In genomic region chr11:33941637-33942160, GRCh38 we compare ENCODE assay signal across 1 cellular context.
TF ChIP-seq lines count a peak whose summit lies in the region.

No MANE protein-coding gene starts in this region.

TF ChIP-seq in K562, 482 proteins besides CTCF, POLR2A, EP300 and RAD21 (continued from another document and continues in another):
- no peak for TF ChIP-seq POLR3A (IDR thresholded peaks at IDR 0.05; ENCODE audit: borderline replicate concordance, extremely low read depth, insufficient read depth, insufficient read length)
- TF ChIP-seq ZNF586 (CRISPR knock-in tag; conservative IDR thresholded peaks at IDR 0.05), result no peak
- TF ChIP-seq ZC3H4 (CRISPR knock-in tag; IDR thresholded peaks at IDR 0.05; ENCODE audit: borderline replicate concordance), result no peak
- peak; percentile 41; the same call in 1 of the 2 replicates for TF ChIP-seq PML (IDR thresholded peaks at IDR 0.05; ENCODE audit: low read length)
- TF ChIP-seq HNRNPK (IDR thresholded peaks at IDR 0.05; ENCODE audit: low read depth, low read length, poor library complexity, severe bottlenecking), result no peak
- no peak for TF ChIP-seq NFIX (CRISPR knock-in tag; IDR thresholded peaks at IDR 0.05; ENCODE audit: low read depth)
- no peak for TF ChIP-seq ZNF354B (CRISPR knock-in tag; IDR thresholded peaks at IDR 0.05)
- no peak for TF ChIP-seq ZNF655 (CRISPR knock-in tag; IDR thresholded peaks at IDR 0.05)
- TF ChIP-seq ZNF263 (CRISPR knock-in tag; IDR thresholded peaks at IDR 0.05; ENCODE audit: borderline replicate concordance), result no peak
- TF ChIP-seq POLR2G (IDR thresholded peaks at IDR 0.05; ENCODE audit: low read depth, low read length), result 0 out of 2 replicates have a peak, but pooled peaks have one; percentile 23
- no peak for TF ChIP-seq CHD4 (IDR thresholded peaks at IDR 0.05; ENCODE audit: insufficient read depth, insufficient replicate concordance, low read depth, low read length, poor library complexity, severe bottlenecking)
- TF ChIP-seq IFI16 (CRISPR knock-in tag; IDR thresholded peaks at IDR 0.05), result no peak
- TF ChIP-seq PTRF (tag; IDR thresholded peaks at IDR 0.05), result peak; percentile 45; the same call in 1 of the 2 replicates
- TF ChIP-seq, protein P1, sequence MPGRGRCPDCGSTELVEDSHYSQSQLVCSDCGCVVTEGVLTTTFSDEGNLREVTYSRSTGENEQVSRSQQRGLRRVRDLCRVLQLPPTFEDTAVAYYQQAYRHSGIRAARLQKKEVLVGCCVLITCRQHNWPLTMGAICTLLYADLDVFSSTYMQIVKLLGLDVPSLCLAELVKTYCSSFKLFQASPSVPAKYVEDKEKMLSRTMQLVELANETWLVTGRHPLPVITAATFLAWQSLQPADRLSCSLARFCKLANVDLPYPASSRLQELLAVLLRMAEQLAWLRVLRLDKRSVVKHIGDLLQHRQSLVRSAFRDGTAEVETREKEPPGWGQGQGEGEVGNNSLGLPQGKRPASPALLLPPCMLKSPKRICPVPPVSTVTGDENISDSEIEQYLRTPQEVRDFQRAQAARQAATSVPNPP (IDR thresholded peaks at IDR 0.05; ENCODE audit: borderline replicate concordance, insufficient read depth, insufficient read length), result no peak
- peak; percentile 43; the same call in 1 of the 2 replicates for TF ChIP-seq DDX20 (tag; IDR thresholded peaks at IDR 0.05; ENCODE audit: low read depth)
- no peak for TF ChIP-seq ZBTB5 (IDR thresholded peaks at IDR 0.05)
- TF ChIP-seq POU5F1 (IDR thresholded peaks at IDR 0.05; ENCODE audit: borderline replicate concordance, low read depth, low read length, partially characterized antibody), result no peak
- no peak for TF ChIP-seq KDM4B (IDR thresholded peaks at IDR 0.05; ENCODE audit: borderline replicate concordance in 2 of 2, low read depth in 1 of 2)
- TF ChIP-seq POLR3G (IDR thresholded peaks at IDR 0.05; ENCODE audit: extremely low read depth, insufficient read length, insufficient replicate concordance), result no peak
- TF ChIP-seq NFYB (IDR thresholded peaks at IDR 0.05; ENCODE audit: extremely low read depth, insufficient read length), result no peak
- no peak for TF ChIP-seq ZNF707 (CRISPR knock-in tag; conservative IDR thresholded peaks at IDR 0.05)
- TF ChIP-seq TAL1 (IDR thresholded peaks at IDR 0.05), result peak; percentile 47
- TF ChIP-seq RBM17 (IDR thresholded peaks at IDR 0.05; ENCODE audit: borderline replicate concordance, low read depth, low read length), result no peak
- no peak for TF ChIP-seq CBX8 (IDR thresholded peaks at IDR 0.05; ENCODE audit: borderline replicate concordance, extremely low read depth, low read depth, low read length, poor library complexity, severe bottlenecking)
- no peak for TF ChIP-seq E2F4 (CRISPR knock-in tag; IDR thresholded peaks at IDR 0.05; ENCODE audit: low read depth)
- peak; percentile 87 for TF ChIP-seq CBFA2T3 (IDR thresholded peaks at IDR 0.05)
- TF ChIP-seq, protein P2, sequence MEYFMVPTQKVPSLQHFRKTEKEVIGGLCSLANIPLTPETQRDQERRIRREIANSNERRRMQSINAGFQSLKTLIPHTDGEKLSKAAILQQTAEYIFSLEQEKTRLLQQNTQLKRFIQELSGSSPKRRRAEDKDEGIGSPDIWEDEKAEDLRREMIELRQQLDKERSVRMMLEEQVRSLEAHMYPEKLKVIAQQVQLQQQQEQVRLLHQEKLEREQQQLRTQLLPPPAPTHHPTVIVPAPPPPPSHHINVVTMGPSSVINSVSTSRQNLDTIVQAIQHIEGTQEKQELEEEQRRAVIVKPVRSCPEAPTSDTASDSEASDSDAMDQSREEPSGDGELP (CRISPR knock-in tag; IDR thresholded peaks at IDR 0.05; ENCODE audit: borderline replicate concordance), result 0 out of 2 replicates have a peak, but pooled peaks have one; percentile 28
- no peak for TF ChIP-seq ARHGAP35 (IDR thresholded peaks at IDR 0.05; ENCODE audit: partially characterized antibody)
- TF ChIP-seq, protein P3, sequence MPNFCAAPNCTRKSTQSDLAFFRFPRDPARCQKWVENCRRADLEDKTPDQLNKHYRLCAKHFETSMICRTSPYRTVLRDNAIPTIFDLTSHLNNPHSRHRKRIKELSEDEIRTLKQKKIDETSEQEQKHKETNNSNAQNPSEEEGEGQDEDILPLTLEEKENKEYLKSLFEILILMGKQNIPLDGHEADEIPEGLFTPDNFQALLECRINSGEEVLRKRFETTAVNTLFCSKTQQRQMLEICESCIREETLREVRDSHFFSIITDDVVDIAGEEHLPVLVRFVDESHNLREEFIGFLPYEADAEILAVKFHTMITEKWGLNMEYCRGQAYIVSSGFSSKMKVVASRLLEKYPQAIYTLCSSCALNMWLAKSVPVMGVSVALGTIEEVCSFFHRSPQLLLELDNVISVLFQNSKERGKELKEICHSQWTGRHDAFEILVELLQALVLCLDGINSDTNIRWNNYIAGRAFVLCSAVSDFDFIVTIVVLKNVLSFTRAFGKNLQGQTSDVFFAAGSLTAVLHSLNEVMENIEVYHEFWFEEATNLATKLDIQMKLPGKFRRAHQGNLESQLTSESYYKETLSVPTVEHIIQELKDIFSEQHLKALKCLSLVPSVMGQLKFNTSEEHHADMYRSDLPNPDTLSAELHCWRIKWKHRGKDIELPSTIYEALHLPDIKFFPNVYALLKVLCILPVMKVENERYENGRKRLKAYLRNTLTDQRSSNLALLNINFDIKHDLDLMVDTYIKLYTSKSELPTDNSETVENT (CRISPR knock-in tag; IDR thresholded peaks at IDR 0.05), result no peak
- TF ChIP-seq L3MBTL2 (IDR thresholded peaks at IDR 0.05), result peak; percentile 91
- TF ChIP-seq, protein P4, sequence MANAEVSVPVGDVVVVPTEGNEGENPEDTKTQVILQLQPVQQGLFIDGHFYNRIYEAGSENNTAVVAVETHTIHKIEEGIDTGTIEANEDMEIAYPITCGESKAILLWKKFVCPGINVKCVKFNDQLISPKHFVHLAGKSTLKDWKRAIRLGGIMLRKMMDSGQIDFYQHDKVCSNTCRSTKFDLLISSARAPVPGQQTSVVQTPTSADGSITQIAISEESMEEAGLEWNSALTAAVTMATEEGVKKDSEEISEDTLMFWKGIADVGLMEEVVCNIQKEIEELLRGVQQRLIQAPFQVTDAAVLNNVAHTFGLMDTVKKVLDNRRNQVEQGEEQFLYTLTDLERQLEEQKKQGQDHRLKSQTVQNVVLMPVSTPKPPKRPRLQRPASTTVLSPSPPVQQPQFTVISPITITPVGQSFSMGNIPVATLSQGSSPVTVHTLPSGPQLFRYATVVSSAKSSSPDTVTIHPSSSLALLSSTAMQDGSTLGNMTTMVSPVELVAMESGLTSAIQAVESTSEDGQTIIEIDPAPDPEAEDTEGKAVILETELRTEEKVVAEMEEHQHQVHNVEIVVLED (CRISPR knock-in tag; IDR thresholded peaks at IDR 0.05), result no peak
- TF ChIP-seq ASH1L (IDR thresholded peaks at IDR 0.05; ENCODE audit: borderline replicate concordance, low read depth, partially characterized antibody), result no peak
- TF ChIP-seq, protein P5, sequence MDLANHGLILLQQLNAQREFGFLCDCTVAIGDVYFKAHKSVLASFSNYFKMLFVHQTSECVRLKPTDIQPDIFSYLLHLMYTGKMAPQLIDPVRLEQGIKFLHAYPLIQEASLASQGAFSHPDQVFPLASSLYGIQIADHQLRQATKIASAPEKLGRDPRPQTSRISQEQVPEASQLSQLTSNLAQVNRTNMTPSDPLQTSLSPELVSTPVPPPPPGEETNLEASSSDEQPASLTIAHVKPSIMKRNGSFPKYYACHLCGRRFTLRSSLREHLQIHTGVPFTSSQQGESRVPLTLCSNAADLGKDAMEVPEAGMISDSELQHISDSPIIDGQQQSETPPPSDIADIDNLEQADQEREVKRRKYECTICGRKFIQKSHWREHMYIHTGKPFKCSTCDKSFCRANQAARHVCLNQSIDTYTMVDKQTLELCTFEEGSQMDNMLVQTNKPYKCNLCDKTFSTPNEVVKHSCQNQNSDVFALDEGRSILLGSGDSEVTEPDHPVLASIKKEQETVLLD (IDR thresholded peaks at IDR 0.05), result peak; percentile 33; the same call in 1 of the 2 replicates
- TF ChIP-seq, protein P6, sequence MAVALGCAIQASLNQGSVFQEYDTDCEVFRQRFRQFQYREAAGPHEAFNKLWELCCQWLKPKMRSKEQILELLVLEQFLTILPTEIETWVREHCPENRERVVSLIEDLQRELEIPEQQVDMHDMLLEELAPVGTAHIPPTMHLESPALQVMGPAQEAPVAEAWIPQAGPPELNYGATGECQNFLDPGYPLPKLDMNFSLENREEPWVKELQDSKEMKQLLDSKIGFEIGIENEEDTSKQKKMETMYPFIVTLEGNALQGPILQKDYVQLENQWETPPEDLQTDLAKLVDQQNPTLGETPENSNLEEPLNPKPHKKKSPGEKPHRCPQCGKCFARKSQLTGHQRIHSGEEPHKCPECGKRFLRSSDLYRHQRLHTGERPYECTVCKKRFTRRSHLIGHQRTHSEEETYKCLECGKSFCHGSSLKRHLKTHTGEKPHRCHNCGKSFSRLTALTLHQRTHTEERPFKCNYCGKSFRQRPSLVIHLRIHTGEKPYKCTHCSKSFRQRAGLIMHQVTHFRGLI (CRISPR knock-in tag; IDR thresholded peaks at IDR 0.05), result peak; percentile 54; the same call in 1 of the 2 replicates
- TF ChIP-seq WHSC1 (IDR thresholded peaks at IDR 0.05; ENCODE audit: low read length), result no peak
- no peak for TF ChIP-seq ZBED1 (IDR thresholded peaks at IDR 0.05)
- TF ChIP-seq RFX7 (CRISPR knock-in tag; IDR thresholded peaks at IDR 0.05), result no peak
- no peak for TF ChIP-seq CAMTA2 (CRISPR knock-in tag; conservative IDR thresholded peaks at IDR 0.05)
- no peak for TF ChIP-seq ERF (CRISPR knock-in tag; IDR thresholded peaks at IDR 0.05)
- TF ChIP-seq NCOA6 (IDR thresholded peaks at IDR 0.05), result no peak
- TF ChIP-seq, protein P7, sequence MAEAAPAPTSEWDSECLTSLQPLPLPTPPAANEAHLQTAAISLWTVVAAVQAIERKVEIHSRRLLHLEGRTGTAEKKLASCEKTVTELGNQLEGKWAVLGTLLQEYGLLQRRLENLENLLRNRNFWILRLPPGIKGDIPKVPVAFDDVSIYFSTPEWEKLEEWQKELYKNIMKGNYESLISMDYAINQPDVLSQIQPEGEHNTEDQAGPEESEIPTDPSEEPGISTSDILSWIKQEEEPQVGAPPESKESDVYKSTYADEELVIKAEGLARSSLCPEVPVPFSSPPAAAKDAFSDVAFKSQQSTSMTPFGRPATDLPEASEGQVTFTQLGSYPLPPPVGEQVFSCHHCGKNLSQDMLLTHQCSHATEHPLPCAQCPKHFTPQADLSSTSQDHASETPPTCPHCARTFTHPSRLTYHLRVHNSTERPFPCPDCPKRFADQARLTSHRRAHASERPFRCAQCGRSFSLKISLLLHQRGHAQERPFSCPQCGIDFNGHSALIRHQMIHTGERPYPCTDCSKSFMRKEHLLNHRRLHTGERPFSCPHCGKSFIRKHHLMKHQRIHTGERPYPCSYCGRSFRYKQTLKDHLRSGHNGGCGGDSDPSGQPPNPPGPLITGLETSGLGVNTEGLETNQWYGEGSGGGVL (CRISPR knock-in tag; IDR thresholded peaks at IDR 0.05), result no peak
- TF ChIP-seq KLF16 (IDR thresholded peaks at IDR 0.05), result peak; percentile 40; the same call in 1 of the 2 replicates
- no peak for TF ChIP-seq ZNF232 (CRISPR knock-in tag; IDR thresholded peaks at IDR 0.05)
- no peak for TF ChIP-seq ZNF764 (CRISPR knock-in tag; IDR thresholded peaks at IDR 0.05; ENCODE audit: low read depth)
- TF ChIP-seq JUN (IDR thresholded peaks at IDR 0.05; ENCODE audit: borderline replicate concordance, low read depth, low read length), result peak; percentile 39; the same call in 1 of the 2 replicates
- no peak for TF ChIP-seq JUN (CRISPR knock-in tag; IDR thresholded peaks at IDR 0.05; ENCODE audit: borderline replicate concordance)
- no peak for TF ChIP-seq SRSF7 (optimal IDR thresholded peaks at IDR 0.05; ENCODE audit: low read depth, low read length)
